Comparison of ENCODE assay signal across 1 cellular context in the genomic region with DNA sequence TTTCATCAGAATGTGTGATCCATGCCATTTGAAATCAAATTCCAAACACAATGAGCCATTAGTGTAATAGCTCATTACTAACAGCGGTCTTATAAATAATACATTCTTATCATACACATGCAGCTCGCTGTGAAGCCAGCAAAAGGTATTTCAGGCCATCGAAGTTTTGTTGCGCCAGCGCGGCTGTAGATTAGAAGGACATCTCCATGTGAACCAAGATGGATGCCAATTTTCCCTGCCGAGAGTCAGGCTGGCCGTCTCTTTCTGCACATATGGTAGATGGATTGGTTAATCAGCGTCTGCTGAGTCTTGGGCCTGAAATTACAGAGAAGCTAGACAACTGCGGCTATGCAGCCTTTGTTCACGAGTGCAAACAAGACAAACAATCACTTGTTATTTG.
TF ChIP-seq lines count a peak whose summit lies in the region.

No MANE protein-coding gene starts in this region.

TF ChIP-seq in neural cell, 6 proteins besides CTCF, POLR2A, EP300 and RAD21 (continued from another document):
- TF ChIP-seq, protein P1, sequence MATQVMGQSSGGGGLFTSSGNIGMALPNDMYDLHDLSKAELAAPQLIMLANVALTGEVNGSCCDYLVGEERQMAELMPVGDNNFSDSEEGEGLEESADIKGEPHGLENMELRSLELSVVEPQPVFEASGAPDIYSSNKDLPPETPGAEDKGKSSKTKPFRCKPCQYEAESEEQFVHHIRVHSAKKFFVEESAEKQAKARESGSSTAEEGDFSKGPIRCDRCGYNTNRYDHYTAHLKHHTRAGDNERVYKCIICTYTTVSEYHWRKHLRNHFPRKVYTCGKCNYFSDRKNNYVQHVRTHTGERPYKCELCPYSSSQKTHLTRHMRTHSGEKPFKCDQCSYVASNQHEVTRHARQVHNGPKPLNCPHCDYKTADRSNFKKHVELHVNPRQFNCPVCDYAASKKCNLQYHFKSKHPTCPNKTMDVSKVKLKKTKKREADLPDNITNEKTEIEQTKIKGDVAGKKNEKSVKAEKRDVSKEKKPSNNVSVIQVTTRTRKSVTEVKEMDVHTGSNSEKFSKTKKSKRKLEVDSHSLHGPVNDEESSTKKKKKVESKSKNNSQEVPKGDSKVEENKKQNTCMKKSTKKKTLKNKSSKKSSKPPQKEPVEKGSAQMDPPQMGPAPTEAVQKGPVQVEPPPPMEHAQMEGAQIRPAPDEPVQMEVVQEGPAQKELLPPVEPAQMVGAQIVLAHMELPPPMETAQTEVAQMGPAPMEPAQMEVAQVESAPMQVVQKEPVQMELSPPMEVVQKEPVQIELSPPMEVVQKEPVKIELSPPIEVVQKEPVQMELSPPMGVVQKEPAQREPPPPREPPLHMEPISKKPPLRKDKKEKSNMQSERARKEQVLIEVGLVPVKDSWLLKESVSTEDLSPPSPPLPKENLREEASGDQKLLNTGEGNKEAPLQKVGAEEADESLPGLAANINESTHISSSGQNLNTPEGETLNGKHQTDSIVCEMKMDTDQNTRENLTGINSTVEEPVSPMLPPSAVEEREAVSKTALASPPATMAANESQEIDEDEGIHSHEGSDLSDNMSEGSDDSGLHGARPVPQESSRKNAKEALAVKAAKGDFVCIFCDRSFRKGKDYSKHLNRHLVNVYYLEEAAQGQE (IDR thresholded peaks at IDR 0.05; ENCODE audit: borderline replicate concordance) = no peak
